In the genomic region with DNA sequence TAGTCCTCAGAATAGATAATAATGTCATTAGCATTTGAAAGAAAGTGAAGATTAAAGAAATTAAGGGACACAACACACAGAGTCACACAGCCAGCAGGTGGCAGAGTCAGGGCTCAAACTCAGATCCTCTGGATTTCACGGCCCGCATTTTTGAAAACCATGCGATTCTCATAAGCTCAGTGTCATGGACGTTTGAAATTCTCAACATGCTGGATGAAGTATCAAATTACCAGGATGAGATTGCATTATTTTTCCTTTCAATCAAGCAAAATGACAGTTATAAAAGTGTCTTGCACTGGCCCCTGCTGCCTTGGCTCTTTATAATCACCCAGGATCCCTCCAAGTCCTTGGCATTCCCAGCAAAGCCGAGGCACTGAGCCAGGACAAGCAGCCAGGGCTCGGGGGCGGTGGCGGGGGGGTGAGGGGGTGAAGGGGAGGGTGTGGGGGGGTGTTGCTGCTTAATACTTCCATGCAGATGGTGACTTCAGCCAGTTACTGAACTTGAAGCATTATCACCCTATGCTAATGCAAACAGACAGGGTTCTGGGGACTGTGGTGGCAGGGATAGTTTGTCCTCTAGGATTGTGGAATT, we compare ENCODE assay signal across 8 cellular contexts. TPM values are rescaled to one million over a fixed set of nuclear protein-coding genes. Genes with fewer than 3 reads are reported as not detected.
DNase-seq lines count a peak whose midpoint lies in the region; ATAC-seq, FAIRE-seq and TF ChIP-seq lines count a peak whose summit lies in the region.

No MANE protein-coding gene starts in this region.

- DNase-seq in Ammon's horn (ENCODE audit: low spot score) (peak; percentile 75), HCEC 1CT (peak; percentile 75), RCC 7860 (ENCODE audit: low spot score) (peak; percentile 19), foreskin fibroblast (peak; percentile 70 to 91), type B pancreatic cell (ENCODE audit: extremely low spot score, unreplicated experiment) (no peak)
- DNase-seq in activated T-helper 9 cell treated with anti-CD3 and anti-CD28 coated beads, Interleukin-2, amount 50 U/mL, for 16 hours (ENCODE audit: low read depth) = peak; percentile 27

- H3K27me3 ChIP-seq in parathyroid adenoma (ENCODE audit: control insufficient read depth, insufficient read depth, low read length) = no peaks in the 10 kb centered on the region

- H3K27ac Mint-ChIP-seq in type B pancreatic cell = no peak overlapping the region

- no peak for ATAC-seq in HG02885 (IDR thresholded peaks at IDR 0.05; ENCODE audit: poor library complexity, unreplicated experiment)

- H3K9me3 ChIP-seq in parathyroid adenoma (ENCODE audit: control insufficient read depth, low read length) = no peaks in the 10 kb centered on the region

- no peaks in the 10 kb centered on the region for H3K9me3 Mint-ChIP-seq in type B pancreatic cell

- no peaks in the 10 kb centered on the region for H3K4me1 ChIP-seq in parathyroid adenoma

- no peak overlapping the region for H3K27ac ChIP-seq in parathyroid adenoma

- peak; percentile 20 for FAIRE-seq in RCC 7860 (lab: Jason Lieb, UNC)

- H3K4me3 Mint-ChIP-seq in type B pancreatic cell = no peak overlapping the region

- H3K4me3 ChIP-seq in foreskin fibroblast (ENCODE audit: low read depth in 1 of 2, low read length in 2 of 2) = peak overlapping the region in 1 of 2 donors; percentile 35
- no peak overlapping the region for H3K4me3 ChIP-seq in parathyroid adenoma (ENCODE audit: low read depth, low read length)

- H3K9ac ChIP-seq in parathyroid adenoma = no peak overlapping the region

- no peaks in the 10 kb centered on the region for H3K79me2 ChIP-seq in parathyroid adenoma

- no peaks in the 10 kb centered on the region for H3K36me3 ChIP-seq in parathyroid adenoma (ENCODE audit: control insufficient read depth, insufficient read depth, low read length)

- H3K36me3 Mint-ChIP-seq in type B pancreatic cell = no peaks in the 10 kb centered on the region

- peak overlapping the region; percentile 62 for H2AFZ ChIP-seq in parathyroid adenoma

- H3K4me2 ChIP-seq in parathyroid adenoma (ENCODE audit: low read length) = peak overlapping the region; percentile 29

- no peaks in the 10 kb centered on the region for H3K4me1 Mint-ChIP-seq in type B pancreatic cell (ENCODE audit: unreplicated experiment)

- no peaks in the 10 kb centered on the region for H3K27me3 Mint-ChIP-seq in type B pancreatic cell

- TF ChIP-seq CTCF in foreskin fibroblast (IDR thresholded peaks at IDR 0.05; ENCODE audit: low read depth, low read length) (peak; percentile 64), parathyroid adenoma (IDR thresholded peaks at IDR 0.05) (peak; percentile 78), type B pancreatic cell (conservative IDR thresholded peaks at IDR 0.05) (peak; percentile 69)

RNA-seq across cellular contexts. Expression of a gene that starts 6.6 kb away (rescaled TPM):
- total RNA-seq in type B pancreatic cell (ENCODE audit: low replicate concordance) = 5.2 and 26.4 TPM in 2 replicates

RNA-seq across cellular contexts. Expression of a gene that starts 32.2 kb away (rescaled TPM):
- 7.6 and 11.5 TPM in 2 replicates for total RNA-seq in type B pancreatic cell (ENCODE audit: low replicate concordance)

RNA-seq across cellular contexts. Expression of a gene that starts 49.6 kb away (rescaled TPM):
- total RNA-seq in type B pancreatic cell (ENCODE audit: low replicate concordance) = 2.8 and 5.0 TPM in 2 replicates
